In genomic region chr1:156475568-156476500, GRCh38 we compare ENCODE assay signal across 10 cellular contexts. TPM values are rescaled to one million over a fixed set of nuclear protein-coding genes. Genes with fewer than 3 reads are reported as not detected.
A peak's percentile ranks its signal among the peaks of the same experiment; 100 is the strongest.
DNase-seq lines count a peak whose midpoint lies in the region; ATAC-seq and TF ChIP-seq lines count a peak whose summit lies in the region.
"Had no signal": no experiment of that assay in that cellular context is flagged by ENCODE, and none has a peak within 500 bp of the region (broad histone marks: within the 10 kb centered on the region; RNA-seq: fewer than 3 reads in every experiment).

No MANE protein-coding gene starts in this region.

- TF ChIP-seq CTCF in esophagus squamous epithelium (IDR thresholded peaks at IDR 0.05), result no peak

- DNase-seq in activated naive CD4-positive, alpha-beta T cell treated with anti-CD3 and anti-CD28 coated beads, Interleukin-2, amount 50 U/mL, for 72 hours (ENCODE audit: low spot score in 2 of 2), result no peak
- DNase-seq in activated naive CD4-positive, alpha-beta T cell treated with anti-CD3 and anti-CD28 coated beads, Interleukin-2, amount 50 U/mL, for 16 hours, result no peak
- DNase-seq in esophagus squamous epithelium (lab: John Stamatoyannopoulos, UW), result no peak
- DNase-seq in naive thymus-derived CD4-positive, alpha-beta T cell, result no peak
- DNase-seq in ecto neural progenitor cell (ENCODE audit: low spot score), result no peak
- DNase-seq: NCI-H187 treated with DMSO at 0.1 percent for 48 hours; stimulated activated CD4-positive, alpha-beta T cell treated with anti-CD3 and anti-CD28 coated beads, Interleukin-2, amount 100 ng/mL, for 48 hours had no signal

- H3K4me1 ChIP-seq in esophagus squamous epithelium, result peaks cover 8 to 84% (median 39%) of the 10 kb centered on the region in 3 donors
- peaks cover 4 to 6% of the 10 kb centered on the region in 2 donors for H3K4me1 ChIP-seq in naive thymus-derived CD4-positive, alpha-beta T cell (ENCODE audit: control insufficient read depth in 2 of 2, insufficient read depth in 2 of 2, low read length in 2 of 2)

- H3K27ac ChIP-seq in esophagus squamous epithelium, result peak overlapping the region; percentile 47 to 91 (median 86)
- no peak overlapping the region for H3K27ac ChIP-seq in naive thymus-derived CD4-positive, alpha-beta T cell (ENCODE audit: low read depth, low read length)

- no peaks in the 10 kb centered on the region for H3K9me3 ChIP-seq in esophagus squamous epithelium
- H3K9me3 ChIP-seq in naive thymus-derived CD4-positive, alpha-beta T cell (ENCODE audit: control insufficient read depth in 2 of 3, low read length in 3 of 3), result no peaks in the 10 kb centered on the region

- H3K36me3 ChIP-seq in esophagus squamous epithelium, result peaks cover 49 to 100% (median 62%) of the 10 kb centered on the region in 3 donors
- H3K36me3 ChIP-seq in naive thymus-derived CD4-positive, alpha-beta T cell (ENCODE audit: control insufficient read depth in 2 of 3, insufficient read depth in 3 of 3, low read length in 3 of 3), result peaks cover 38 to 95% (median 60%) of the 10 kb centered on the region in 3 experiments

- H3K36me3 Mint-ChIP-seq in activated naive CD4-positive, alpha-beta T cell treated with anti-CD3 and anti-CD28 coated beads, Interleukin-2, amount 50 U/mL, for 72 hours, result peaks cover 8% of the 10 kb centered on the region in 2 donors
- H3K36me3 Mint-ChIP-seq in naive thymus-derived CD4-positive, alpha-beta T cell, result peaks cover 7 to 65% (median 28%) of the 10 kb centered on the region in 5 donors

- no peaks in the 10 kb centered on the region for H3K27me3 Mint-ChIP-seq in naive thymus-derived CD4-positive, alpha-beta T cell

- peaks cover 8 to 30% (median 10%) of the 10 kb centered on the region in 7 donors for H3K4me1 Mint-ChIP-seq in naive thymus-derived CD4-positive, alpha-beta T cell

- intact Hi-C loops in esophagus squamous epithelium (cut with DNase I), result loop anchor here (10.0 kb wide), 1 partner anchor 109 kb away; no protein-coding TSS in a partner anchor
- intact Hi-C loops in naive thymus-derived CD4-positive, alpha-beta T cell (cut with micrococcal nuclease), result no loop called here

- H3K27ac Mint-ChIP-seq in activated naive CD4-positive, alpha-beta T cell treated with anti-CD3 and anti-CD28 coated beads, Interleukin-2, amount 50 U/mL, for 72 hours, result peak overlapping the region; percentile 72 to 84
- peak overlapping the region in 5 of 9 donors; percentile 25 to 74 (median 38) for H3K27ac Mint-ChIP-seq in naive thymus-derived CD4-positive, alpha-beta T cell

- no peak overlapping the region for H3K4me3 Mint-ChIP-seq in naive thymus-derived CD4-positive, alpha-beta T cell

- CTCF ChIA-PET in naive thymus-derived CD4-positive, alpha-beta T cell (lab: Charles Lee), result interaction anchor here (1.3 kb wide), 1 partner anchor 19 kb away, joined by 3 read pairs; no protein-coding TSS in a partner anchor

- ATAC-seq in activated naive CD4-positive, alpha-beta T cell treated with anti-CD3 and anti-CD28 coated beads, Interleukin-2, amount 50 U/mL, for 72 hours, result no peak
- no peak for ATAC-seq in naive thymus-derived CD4-positive, alpha-beta T cell
- ATAC-seq in activated CD4-positive, CD25-positive, alpha-beta regulatory T cell treated with anti-CD3 and anti-CD28 coated beads, Interleukin-2, amount 50 U/mL, for 24 hours, result no peak
- ATAC-seq in HG03159 (IDR thresholded peaks at IDR 0.05; ENCODE audit: unreplicated experiment) (no peak), GM21526 (IDR thresholded peaks at IDR 0.05; ENCODE audit: low FRiP score, unreplicated experiment) (no peak)

- POLR2A ChIA-PET in naive thymus-derived CD4-positive, alpha-beta T cell (lab: Charles Lee), result interaction anchor here (0.5 to 1.9 kb wide), 2 partner anchors 18 to 1558 kb away, joined by 3 to 5 read pairs; no protein-coding TSS in a partner anchor

- TF ChIP-seq POLR2A in esophagus squamous epithelium (IDR thresholded peaks at IDR 0.05), result no peak

- no peaks in the 10 kb centered on the region for H3K9me3 Mint-ChIP-seq in activated naive CD4-positive, alpha-beta T cell treated with anti-CD3 and anti-CD28 coated beads, Interleukin-2, amount 50 U/mL, for 72 hours
- peaks cover 0 to 3% (median 0%) of the 10 kb centered on the region in 11 donors for H3K9me3 Mint-ChIP-seq in naive thymus-derived CD4-positive, alpha-beta T cell

- H3K4me3 ChIP-seq in esophagus squamous epithelium, result no peak overlapping the region
- no peak overlapping the region for H3K4me3 ChIP-seq in naive thymus-derived CD4-positive, alpha-beta T cell (ENCODE audit: low read length)

- no peaks in the 10 kb centered on the region for H3K27me3 ChIP-seq in esophagus squamous epithelium
- H3K27me3 ChIP-seq in naive thymus-derived CD4-positive, alpha-beta T cell (ENCODE audit: control insufficient read depth in 2 of 2, insufficient read depth in 2 of 2, low read length in 2 of 2), result no peaks in the 10 kb centered on the region

- WGBS in esophagus squamous epithelium, 2 donors, result 53 to 74% methylated on average over 3 to 4 of the region's 25 CpGs

RNA-seq across cellular contexts. Expression of gene MEF2D, which starts 24.7 kb away (rescaled TPM):
- 10 to 100 TPM; 31.7 to 62.5 TPM for total RNA-seq in activated naive CD4-positive, alpha-beta T cell treated with anti-CD3 and anti-CD28 coated beads, Interleukin-2, amount 50 U/mL, for 72 hours
- total RNA-seq in esophagus squamous epithelium, result 10 to 100 TPM in 3 of 4 donors, 1 to 10 TPM in 1; 9.1 to 30.1 (median 12.1) TPM
- 100 to 1,000 TPM in 2 of 5 experiments, 10 to 100 TPM in 3; 48.1 to 190 (median 67.7) TPM for total RNA-seq in naive thymus-derived CD4-positive, alpha-beta T cell
- polyA plus RNA-seq in naive thymus-derived CD4-positive, alpha-beta T cell, result 10 to 100 TPM in 1 of 2 donors, 1 to 10 TPM in 1; 4.5 to 10.0 TPM
